In the genomic region with DNA sequence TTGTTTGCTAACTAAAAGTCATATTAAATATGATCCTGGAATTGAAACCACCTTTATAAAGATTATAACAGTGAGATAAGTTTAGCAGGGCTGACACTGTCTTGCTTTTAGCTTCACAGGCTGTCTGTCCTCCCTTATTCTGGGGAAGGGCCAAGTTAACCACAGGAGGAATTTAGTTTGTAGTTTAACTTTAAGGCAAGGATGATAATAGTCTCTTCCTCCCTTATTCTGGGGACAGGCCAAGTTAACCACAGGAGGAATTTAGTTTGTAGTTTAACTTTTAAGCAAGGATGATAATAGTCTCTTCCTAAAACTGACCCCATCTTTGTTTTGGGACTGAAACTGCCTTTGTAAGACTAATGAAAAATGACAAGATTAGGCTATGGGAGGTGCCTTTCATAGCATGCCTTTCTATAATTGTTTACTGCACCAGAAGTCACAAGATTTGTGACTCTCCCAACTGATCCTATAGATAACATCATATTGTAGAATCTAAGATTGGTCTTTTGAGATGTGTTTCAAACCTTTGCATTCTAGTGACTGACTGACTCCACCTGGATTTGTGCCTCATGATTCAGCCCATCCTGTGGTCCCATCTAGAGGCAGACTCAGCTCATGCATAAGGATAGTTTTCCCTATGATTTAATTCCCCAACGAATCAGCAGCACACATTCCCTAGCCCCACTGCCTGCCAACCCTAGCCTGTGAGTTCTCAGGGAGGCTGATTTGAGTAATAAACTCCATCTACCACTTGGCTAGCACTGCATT, we compare ENCODE assay signal across 17 cellular contexts.
DNase-seq lines count a peak whose midpoint lies in the region; ATAC-seq and TF ChIP-seq lines count a peak whose summit lies in the region.
"Had no signal": no experiment of that assay in that cellular context is flagged by ENCODE, and none has a peak within 500 bp of the region (broad histone marks: within the 10 kb centered on the region; RNA-seq: fewer than 3 reads in every experiment).

No MANE protein-coding gene starts in this region.

- H3K4me1 ChIP-seq in mammary epithelial cell (ENCODE audit: insufficient read depth, low read length): no peaks in the 10 kb centered on the region
- H3K4me1 ChIP-seq: right atrium auricular region had no signal

- H3K36me3 Mint-ChIP-seq in MCF 10A (ENCODE audit: insufficient read depth, unreplicated experiment): no peaks in the 10 kb centered on the region

- no peaks in the 10 kb centered on the region for H3K9me3 Mint-ChIP-seq in MCF 10A (ENCODE audit: unreplicated experiment)
- H3K9me3 Mint-ChIP-seq: activated CD8-positive, alpha-beta T cell treated with anti-CD3 and anti-CD28 coated beads for 36 hours had no signal

- intact Hi-C loops in mammary epithelial cell (cut with micrococcal nuclease): loop anchor here (10.0 kb wide), 1 partner anchor 317 kb away; no protein-coding TSS in a partner anchor
- intact Hi-C loops in MCF 10A (cut with micrococcal nuclease): no loop called here

- 0% methylated on average over 1 of the region's 1 CpG for WGBS in mammary epithelial cell (ENCODE audit: low coverage, missing lambda C conversion rate)

- H4K20me1 ChIP-seq in mammary epithelial cell (ENCODE audit: insufficient read depth, low read length): no peaks in the 10 kb centered on the region

- DNase-seq in mammary epithelial cell (peak; percentile 23), MCF 10A (ENCODE audit: unreplicated experiment) (no peak), astrocyte of the cerebellum (ENCODE audit: low read depth) (peak; percentile 40), glomerular visceral epithelial cell (ENCODE audit: extremely low spot score) (peak; percentile 67), DMS79 (lab: John Stamatoyannopoulos, UW) (no peak), NCI-H2196 (lab: John Stamatoyannopoulos, UW; ENCODE audit: unreplicated experiment) (no peak), GM10248 (ENCODE audit: extremely low spot score) (no peak)
- DNase-seq: activated CD8-positive, alpha-beta T cell treated with anti-CD3 and anti-CD28 coated beads for 36 hours; H7; MG63; NCI-H2029; stimulated activated naive CD8-positive, alpha-beta T cell treated with anti-CD3 and anti-CD28 coated beads, Interleukin-15, Interleukin-2, amounts not matched to agents 100 U/mL and 50 U/mL, for 24 hours had no signal

- in situ Hi-C loops in mammary epithelial cell (cut with MboI; ENCODE audit: low sequenced_read_pairs in 2 of 2) (no loop called here), astrocyte of the cerebellum (cut with HindIII; ENCODE audit: low sequenced_read_pairs) (no loop called here)

- H3K4me2 ChIP-seq in mammary epithelial cell (ENCODE audit: insufficient read depth, low read depth, low read length): no peak overlapping the region

- H3K9me3 ChIP-seq in mammary epithelial cell (replicated peaks; ENCODE audit: insufficient read depth, low read length): no peaks in the 10 kb centered on the region
- H3K9me3 ChIP-seq: MG63, right atrium auricular region, SJSA1 had no signal

- CTCF ChIA-PET in mammary epithelial cell (lab: Charles Lee; ENCODE audit: low non-redundant PET): no interaction called here
- CTCF ChIA-PET in MCF 10A (lab: Yijun Ruan, JAX): no interaction called here
- CTCF ChIA-PET in GM10248 (lab: Yijun Ruan, JAX): interaction anchor here (0.8 kb wide), 1 partner anchor 14 kb away, joined by 3 read pairs; no protein-coding TSS in a partner anchor

- H3K9ac ChIP-seq in mammary epithelial cell (ENCODE audit: insufficient read depth, low read length): no peak overlapping the region

- no peak overlapping the region for H3K4me3 Mint-ChIP-seq in MCF 10A (ENCODE audit: unreplicated experiment)
- H3K4me3 Mint-ChIP-seq: activated CD8-positive, alpha-beta T cell treated with anti-CD3 and anti-CD28 coated beads for 36 hours; activated T-helper 17 cell treated with anti-CD3 and anti-CD28 coated beads, Interleukin-2, amount 50 U/mL, for 72 hours had no signal

- peak; percentile 6 to 19 for TF ChIP-seq CTCF in mammary epithelial cell (conservative IDR thresholded peaks at IDR 0.05 in 1 of 2, IDR thresholded peaks at IDR 0.05 in 1 of 2; ENCODE audit: extremely low read depth in 1 of 2, insufficient read depth in 1 of 2, low read depth in 1 of 2, low read length in 2 of 2)
- no peak for TF ChIP-seq CTCF in MCF 10A (IDR thresholded peaks at IDR 0.05; ENCODE audit: unreplicated experiment)
- TF ChIP-seq CTCF in astrocyte of the cerebellum (IDR thresholded peaks at IDR 0.05; ENCODE audit: low read depth, low read length, missing control alignments): no peak
- TF ChIP-seq CTCF in GM10248 (IDR thresholded peaks at IDR 0.05; ENCODE audit: control extremely low read depth, extremely low read depth, low read depth, missing control alignments): no peak

- no peaks in the 10 kb centered on the region for H3K27me3 ChIP-seq in mammary epithelial cell (ENCODE audit: insufficient read depth, low read length)
- H3K27me3 ChIP-seq: MG63, right atrium auricular region, SJSA1 had no signal

- H3K4me3 ChIP-seq in mammary epithelial cell (replicated peaks in 1 of 3; ENCODE audit: insufficient read depth in 1 of 3, low read depth in 2 of 3, low read length in 3 of 3) (no peak overlapping the region), astrocyte of the cerebellum (ENCODE audit: low read depth, low read length) (no peak overlapping the region)
- H3K4me3 ChIP-seq: MG63, right atrium auricular region, SJSA1 had no signal

- dilution Hi-C loops in mammary epithelial cell (cut with HindIII; ENCODE audit: low sequenced_read_pairs): no loop called here

- no peak overlapping the region for H3K27ac Mint-ChIP-seq in MCF 10A (ENCODE audit: low read depth, unreplicated experiment)
- H3K27ac Mint-ChIP-seq: activated CD8-positive, alpha-beta T cell treated with anti-CD3 and anti-CD28 coated beads for 36 hours; activated T-helper 17 cell treated with anti-CD3 and anti-CD28 coated beads, Interleukin-2, amount 50 U/mL, for 72 hours had no signal

- no peaks in the 10 kb centered on the region for H3K36me3 ChIP-seq in mammary epithelial cell (ENCODE audit: insufficient read depth, low read length)
- H3K36me3 ChIP-seq: MG63, right atrium auricular region, SJSA1 had no signal

- no TSS peak for BruUV-seq in mammary epithelial cell (replicated peaks; lab: Mats Ljungman, UMichigan)
- BruUV-seq in MCF 10A (replicated peaks; lab: Mats Ljungman, UMichigan): no TSS peak

- H3K4me1 Mint-ChIP-seq in MCF 10A (ENCODE audit: insufficient read depth, unreplicated experiment): no peaks in the 10 kb centered on the region
- H3K4me1 Mint-ChIP-seq: activated T-helper 17 cell treated with anti-CD3 and anti-CD28 coated beads, Interleukin-2, amount 50 U/mL, for 72 hours had no signal

- H3K27me3 Mint-ChIP-seq in MCF 10A (ENCODE audit: insufficient read depth, unreplicated experiment): peaks cover 46% of the 10 kb centered on the region
- H3K27me3 Mint-ChIP-seq: activated CD8-positive, alpha-beta T cell treated with anti-CD3 and anti-CD28 coated beads for 36 hours; activated T-helper 17 cell treated with anti-CD3 and anti-CD28 coated beads, Interleukin-2, amount 50 U/mL, for 72 hours had no signal

- no peak overlapping the region for H3K27ac ChIP-seq in mammary epithelial cell (ENCODE audit: insufficient read depth, low read depth, low read length)
- H3K27ac ChIP-seq: 22Rv1, right atrium auricular region, SJSA1 had no signal

- POLR2A ChIA-PET in MCF 10A (lab: Yijun Ruan, JAX): no interaction called here
- POLR2A ChIA-PET in GM10248 (lab: Yijun Ruan, JAX): no interaction called here

- H2AFZ ChIP-seq in mammary epithelial cell (ENCODE audit: low read depth, low read length): no peak overlapping the region

- H3K79me2 ChIP-seq in mammary epithelial cell (ENCODE audit: insufficient read depth, low read length): no peaks in the 10 kb centered on the region

- ATAC-seq in GM21529 (IDR thresholded peaks at IDR 0.05; ENCODE audit: unreplicated experiment): no peak
- ATAC-seq: activated CD8-positive, alpha-beta T cell treated with anti-CD3 and anti-CD28 coated beads for 36 hours; activated T-helper 17 cell treated with anti-CD3 and anti-CD28 coated beads, Interleukin-2, amount 50 U/mL, for 72 hours; stimulated activated naive CD8-positive, alpha-beta T cell treated with anti-CD3 and anti-CD28 coated beads, Interleukin-15, Interleukin-2, amounts not matched to agents 100 U/mL and 50 U/mL, for 24 hours had no signal

Comparison
In these comparisons a context has a peak if more than half of its experiments do, and no peak if none do; other contexts are left out.
1. DNase-seq: peak in mammary epithelial cell (single experiment), astrocyte of the cerebellum (single experiment) and glomerular visceral epithelial cell (single experiment); none in MCF 10A (single experiment), DMS79 (single experiment), NCI-H2196 (single experiment) and GM10248 (single experiment).
2. CTCF ChIP-seq: peak in mammary epithelial cell (2 of 2); none in MCF 10A (single experiment), astrocyte of the cerebellum (single experiment) and GM10248 (single experiment).